18 cellular contexts compared by ENCODE assay signal in genomic region chr14:103130017-103130764, GRCh38. TPM values are rescaled to one million over a fixed set of nuclear protein-coding genes. Genes with fewer than 3 reads are reported as not detected.
DNase-seq lines count a peak whose midpoint lies in the region; ATAC-seq and TF ChIP-seq lines count a peak whose summit lies in the region.
"Had no signal": no experiment of that assay in that cellular context is flagged by ENCODE, and none has a peak within 500 bp of the region (broad histone marks: within the 10 kb centered on the region; RNA-seq: fewer than 3 reads in every experiment).

No MANE protein-coding gene starts in this region.

- no peaks in the 10 kb centered on the region for H3K79me1 ChIP-seq in mesendoderm (ENCODE audit: low read length)

- no peak overlapping the region for H2BK120ac ChIP-seq in mesendoderm (ENCODE audit: low read depth, low read length)

- H3K4ac ChIP-seq in mesendoderm (ENCODE audit: low read depth, low read length) = no peak overlapping the region

- H3K9me3 ChIP-seq in Caco-2 (no peaks in the 10 kb centered on the region), RWPE2 (ENCODE audit: severe bottlenecking) (no peaks in the 10 kb centered on the region), gastroesophageal sphincter (no peaks in the 10 kb centered on the region), psoas muscle (no peaks in the 10 kb centered on the region), ascending aorta (no peaks in the 10 kb centered on the region)
- H3K9me3 ChIP-seq: tibial artery had no signal

- H3K9ac ChIP-seq in mesendoderm (ENCODE audit: low read length) = no peak overlapping the region

- H3K27ac Mint-ChIP-seq in Caco-2 (ENCODE audit: unreplicated experiment) = peak overlapping the region; percentile 2
- no peak overlapping the region for H3K27ac Mint-ChIP-seq in HFFc6
- H3K27ac Mint-ChIP-seq: activated CD4-positive, alpha-beta memory T cell treated with anti-CD3 and anti-CD28 coated beads for 36 hours; activated naive CD8-positive, alpha-beta T cell treated with anti-CD3 and anti-CD28 coated beads, Interleukin-2, amount 10 ng/mL, durations not matched to agents 7 days and 5 days; activated T-cell treated with anti-CD3 and anti-CD28 coated beads, Interleukin-2, amount 50 U/mL, for 24 hours; CD8-positive, alpha-beta T cell; WTC11 had no signal

- H2BK15ac ChIP-seq in mesendoderm (replicated peaks; ENCODE audit: low read depth) = no peak overlapping the region

- H4K8ac ChIP-seq in mesendoderm (ENCODE audit: low read depth, low read length) = no peak overlapping the region

- H3K56ac ChIP-seq in mesendoderm (ENCODE audit: low read length) = no peak overlapping the region

- no peaks in the 10 kb centered on the region for H3K36me3 Mint-ChIP-seq in Caco-2 (ENCODE audit: insufficient read depth, unreplicated experiment)
- peaks cover 11% of the 10 kb centered on the region; the same call in 1 of the 2 replicates for H3K36me3 Mint-ChIP-seq in HFFc6 (ENCODE audit: low read depth)
- H3K36me3 Mint-ChIP-seq: activated CD4-positive, alpha-beta memory T cell treated with anti-CD3 and anti-CD28 coated beads for 36 hours; activated naive CD8-positive, alpha-beta T cell treated with anti-CD3 and anti-CD28 coated beads, Interleukin-2, amount 10 ng/mL, durations not matched to agents 7 days and 5 days; CD8-positive, alpha-beta T cell had no signal

- H3K23ac ChIP-seq in mesendoderm (ENCODE audit: low read length) = no peak overlapping the region

- TF ChIP-seq EP300 in gastroesophageal sphincter (IDR thresholded peaks at IDR 0.05) = no peak

- H2AK5ac ChIP-seq in mesendoderm (ENCODE audit: low read length) = no peak overlapping the region

- no peak overlapping the region for H2BK5ac ChIP-seq in mesendoderm (ENCODE audit: low read length)

- no TSS peak for BruUV-seq in Caco-2 (replicated peaks; lab: Mats Ljungman, UMichigan)

- no peak overlapping the region for H3K18ac ChIP-seq in mesendoderm (ENCODE audit: low read length)

- POLR2A ChIA-PET in Caco-2 (lab: Charles Lee) = no interaction called here

- 60 to 90% methylated on average over 1 to 2 of the region's 26 CpGs for WGBS in gastroesophageal sphincter (ENCODE audit: low coverage in 1 of 2), 2 donors
- 87% methylated on average over 21 to 26 of the region's 26 CpGs for WGBS in psoas muscle, 3 donors
- no CpG with 5 or more reads among the region's 26 CpGs for WGBS in mesendoderm (ENCODE audit: extremely low coverage, insufficient coverage, low lambda C conversion rate)

- TF ChIP-seq POLR2A in gastroesophageal sphincter (IDR thresholded peaks at IDR 0.05) = no peak

- H3K27me3 ChIP-seq in Caco-2 (replicated peaks; ENCODE audit: control insufficient read depth, insufficient read depth, low read length) = no peaks in the 10 kb centered on the region
- H3K27me3 ChIP-seq in RWPE2 (ENCODE audit: insufficient read depth, poor library complexity, severe bottlenecking) = no peaks in the 10 kb centered on the region
- no peaks in the 10 kb centered on the region for H3K27me3 ChIP-seq in gastroesophageal sphincter
- H3K27me3 ChIP-seq in psoas muscle (ENCODE audit: insufficient read depth in 3 of 3, low read length in 2 of 3) = no peaks in the 10 kb centered on the region
- H3K27me3 ChIP-seq in ascending aorta = no peaks in the 10 kb centered on the region
- H3K27me3 ChIP-seq in mesendoderm (ENCODE audit: insufficient read depth, low read length, poor library complexity) = no peaks in the 10 kb centered on the region

- H3K79me2 ChIP-seq in mesendoderm (ENCODE audit: control insufficient read depth, insufficient read depth, low read length) = no peaks in the 10 kb centered on the region

- intact Hi-C loops in Caco-2 (cut with micrococcal nuclease; ENCODE audit: unreplicated experiment) = no loop called here
- intact Hi-C loops in psoas muscle (cut with DNase I) = no loop called here
- intact Hi-C loops in ascending aorta (cut with DNase I) = no loop called here

- H3K4me1 ChIP-seq in Caco-2 = peaks cover 7% of the 10 kb centered on the region
- peaks cover 45% of the 10 kb centered on the region for H3K4me1 ChIP-seq in RWPE2 (ENCODE audit: insufficient read depth, poor library complexity, severe bottlenecking)
- H3K4me1 ChIP-seq in gastroesophageal sphincter = peaks cover 0 to 72% (median 31%) of the 10 kb centered on the region in 3 donors
- H3K4me1 ChIP-seq in psoas muscle = peaks cover 31% of the 10 kb centered on the region
- peaks cover 0 to 4% of the 10 kb centered on the region in 2 donors for H3K4me1 ChIP-seq in ascending aorta
- H3K4me1 ChIP-seq in mesendoderm (ENCODE audit: control insufficient read depth, low read depth, low read length) = no peaks in the 10 kb centered on the region

- H3K4me3 ChIP-seq in Caco-2 (ENCODE audit: low read depth, low read length) (no peak overlapping the region), RWPE2 (ENCODE audit: severe bottlenecking) (no peak overlapping the region), gastroesophageal sphincter (no peak overlapping the region), psoas muscle (no peak overlapping the region), ascending aorta (no peak overlapping the region), mesendoderm (ENCODE audit: low read length) (no peak overlapping the region)
- H3K4me3 ChIP-seq: tibial artery had no signal

- H3K9me3 Mint-ChIP-seq in Caco-2 (ENCODE audit: unreplicated experiment) (no peaks in the 10 kb centered on the region), HFFc6 (no peaks in the 10 kb centered on the region)
- H3K9me3 Mint-ChIP-seq: activated CD4-positive, alpha-beta memory T cell treated with anti-CD3 and anti-CD28 coated beads for 36 hours; activated naive CD8-positive, alpha-beta T cell treated with anti-CD3 and anti-CD28 coated beads, Interleukin-2, amount 10 ng/mL, durations not matched to agents 7 days and 5 days; activated T-cell treated with anti-CD3 and anti-CD28 coated beads, Interleukin-2, amount 50 U/mL, for 24 hours; CD8-positive, alpha-beta T cell; WTC11 had no signal

- CTCF ChIA-PET in Caco-2 (lab: Charles Lee) = interaction anchor here (0.6 to 0.7 kb wide), 2 partner anchors 26 to 364 kb away, joined by 3 read pairs; no protein-coding TSS in a partner anchor

- H3K4me2 ChIP-seq in mesendoderm (ENCODE audit: low read length) = no peak overlapping the region

- no peak for DNase-seq in Caco-2
- DNase-seq in RWPE2 (ENCODE audit: low spot score) = peak; percentile 70
- DNase-seq in psoas muscle = no peak
- no peak for DNase-seq in ascending aorta (ENCODE audit: low spot score in 2 of 2)
- DNase-seq in mesendoderm = no peak
- no peak for DNase-seq in HFFc6
- DNase-seq: activated CD4-positive, alpha-beta memory T cell treated with anti-CD3 and anti-CD28 coated beads for 36 hours; activated naive CD8-positive, alpha-beta T cell treated with anti-CD3 and anti-CD28 coated beads, Interleukin-2, amount 10 ng/mL, durations not matched to agents 7 days and 5 days; activated T-cell treated with anti-CD3 and anti-CD28 coated beads, Interleukin-2, amount 50 U/mL, for 24 hours; CD8-positive, alpha-beta T cell; DND-41 had no signal

- TF ChIP-seq CTCF in Caco-2 (IDR thresholded peaks at IDR 0.05; ENCODE audit: insufficient read depth in 1 of 2, low read depth in 1 of 2, low read length in 1 of 2, severe bottlenecking in 1 of 2, unreplicated experiment in 1 of 2) (no peak), RWPE2 (IDR thresholded peaks at IDR 0.05; ENCODE audit: poor library complexity, severe bottlenecking) (no peak), gastroesophageal sphincter (IDR thresholded peaks at IDR 0.05) (no peak), psoas muscle (IDR thresholded peaks at IDR 0.05) (no peak), ascending aorta (IDR thresholded peaks at IDR 0.05) (no peak), HFFc6 (IDR thresholded peaks at IDR 0.05) (no peak)

- H3K36me3 ChIP-seq in Caco-2 (ENCODE audit: control insufficient read depth, insufficient read depth, low read length) = no peaks in the 10 kb centered on the region
- peaks cover 6% of the 10 kb centered on the region for H3K36me3 ChIP-seq in RWPE2 (ENCODE audit: low read depth)
- peaks cover 0 to 57% of the 10 kb centered on the region in 2 donors for H3K36me3 ChIP-seq in gastroesophageal sphincter
- H3K36me3 ChIP-seq in psoas muscle (ENCODE audit: insufficient read depth in 1 of 2, low read depth in 1 of 2) = peaks cover 3 to 61% of the 10 kb centered on the region in 2 donors
- H3K36me3 ChIP-seq in ascending aorta = peaks cover 8 to 10% of the 10 kb centered on the region in 2 donors
- H3K36me3 ChIP-seq in mesendoderm (ENCODE audit: control insufficient read depth, insufficient read depth, low read length) = peaks cover 8% of the 10 kb centered on the region

- no peaks in the 10 kb centered on the region for H3K27me3 Mint-ChIP-seq in Caco-2 (ENCODE audit: insufficient read depth, unreplicated experiment)
- peaks cover 2% of the 10 kb centered on the region; the same call in 1 of the 2 replicates for H3K27me3 Mint-ChIP-seq in HFFc6 (ENCODE audit: insufficient read depth)

- no peak overlapping the region for H3K4me3 Mint-ChIP-seq in Caco-2 (ENCODE audit: unreplicated experiment)
- H3K4me3 Mint-ChIP-seq in HFFc6 = no peak overlapping the region
- H3K4me3 Mint-ChIP-seq: activated CD4-positive, alpha-beta memory T cell treated with anti-CD3 and anti-CD28 coated beads for 36 hours; activated naive CD8-positive, alpha-beta T cell treated with anti-CD3 and anti-CD28 coated beads, Interleukin-2, amount 10 ng/mL, durations not matched to agents 7 days and 5 days; activated T-cell treated with anti-CD3 and anti-CD28 coated beads, Interleukin-2, amount 50 U/mL, for 24 hours; CD8-positive, alpha-beta T cell; WTC11 had no signal

- no peak overlapping the region for H4K5ac ChIP-seq in mesendoderm (ENCODE audit: low read length)

- H3K27ac ChIP-seq in RWPE2 (ENCODE audit: poor library complexity, severe bottlenecking) (peak overlapping the region; percentile 94), gastroesophageal sphincter (peak overlapping the region in 3 of 4 donors; percentile 63 to 65 (median 65)), psoas muscle (peak overlapping the region; percentile 42), ascending aorta (no peak overlapping the region), mesendoderm (ENCODE audit: low read depth, low read length) (no peak overlapping the region)
- H3K27ac ChIP-seq: tibial artery had no signal

- peaks cover 6% of the 10 kb centered on the region for H3K4me1 Mint-ChIP-seq in Caco-2 (ENCODE audit: low read depth, unreplicated experiment)
- H3K4me1 Mint-ChIP-seq in HFFc6 (ENCODE audit: low read depth) = peaks cover 24% of the 10 kb centered on the region
- H3K4me1 Mint-ChIP-seq: activated naive CD8-positive, alpha-beta T cell treated with anti-CD3 and anti-CD28 coated beads, Interleukin-2, amount 10 ng/mL, durations not matched to agents 7 days and 5 days had no signal

- no peak for ATAC-seq in RWPE2 (ENCODE audit: low read depth)
- no peak for ATAC-seq in gastroesophageal sphincter
- ATAC-seq in psoas muscle = no peak
- ATAC-seq in HG03457 (IDR thresholded peaks at IDR 0.05; ENCODE audit: unreplicated experiment) = no peak
- ATAC-seq: CD8-positive, alpha-beta T cell; WTC11 had no signal

RNA-seq across cellular contexts. Expression of gene TNFAIP2, which starts 6.9 kb away (rescaled TPM):
- total RNA-seq in Caco-2 (2022) (7.9 and 8.1 TPM in 2 replicates), gastroesophageal sphincter (10 to 100 TPM; 51.6 to 61.9 (median 59.1) TPM), psoas muscle (100 to 1,000 TPM in 1 of 4 donors, 10 to 100 TPM in 3; 25.7 to 146 (median 39.1) TPM), ascending aorta (133 TPM)
- 10 to 100 TPM; 32.2 to 97.4 (median 52.3) TPM for polyA plus RNA-seq in psoas muscle
- polyA plus RNA-seq in mesendoderm (2013, experiment 1 of 2) = 30.9 TPM
- polyA plus RNA-seq in mesendoderm (2013, experiment 2 of 2) = 29.3 TPM
- total RNA-seq in HFFc6 (2021; fragmentation: NEBNext Ultra II Directional; extraction: Animal tissue kit (Norgen Biotek cat#: 25700)) = 10 to 100 TPM; 44.7 to 59.6 (median 46.4) TPM

RNA-seq across cellular contexts. Expression of gene EXOC3L4, which starts 35.7 kb away (rescaled TPM):
- total RNA-seq in Caco-2 (2022) (6.3 and 6.7 TPM in 2 replicates), gastroesophageal sphincter (1 to 10 TPM in 1 of 4 donors, under 1 TPM in 2, not detected in 1; 0.40 to 3.6 (median 0.45) TPM), psoas muscle (under 1 TPM in 2 of 4 donors, not detected in 2; 0.23 to 0.30 TPM), ascending aorta (not detected)
- polyA plus RNA-seq in psoas muscle = under 1 TPM in 2 of 3 donors, not detected in 1; 0.12 to 0.33 TPM
- 0.10 TPM for polyA plus RNA-seq in mesendoderm (2013, experiment 1 of 2)
- polyA plus RNA-seq in mesendoderm (2013, experiment 2 of 2) = not detected
- total RNA-seq in HFFc6 (2021; fragmentation: NEBNext Ultra II Directional; extraction: Animal tissue kit (Norgen Biotek cat#: 25700)) = under 1 TPM in 1 of 6 experiments, not detected in 5; 0.45 TPM
- total RNA-seq: activated CD4-positive, alpha-beta memory T cell treated with anti-CD3 and anti-CD28 coated beads for 36 hours; activated naive CD8-positive, alpha-beta T cell treated with anti-CD3 and anti-CD28 coated beads, Interleukin-2, amount 10 ng/mL, durations not matched to agents 7 days and 5 days; bronchial epithelial cell; CD8-positive, alpha-beta T cell; H4; T-helper 1 cell treated with Interleukin-12 subunit alpha and Interleukin-12 subunit beta and Interleukin-4 antibody, amounts not matched to agents 30 ng/mL and 1 ng/mL, for 36 hours had no signal

RNA-seq across cellular contexts. Expression of gene LBHD2, which starts 46.2 kb away (rescaled TPM):
- total RNA-seq in Caco-2 (2022) = not detected in 2 replicates
- total RNA-seq in gastroesophageal sphincter = not detected
- not detected for total RNA-seq in psoas muscle
- polyA plus RNA-seq in psoas muscle = not detected
- total RNA-seq in ascending aorta = not detected
- polyA plus RNA-seq in mesendoderm (2013, experiment 1 of 2) = not detected
- polyA plus RNA-seq in mesendoderm (2013, experiment 2 of 2) = not detected
- not detected for total RNA-seq in HFFc6 (2021; fragmentation: NEBNext Ultra II Directional; extraction: Animal tissue kit (Norgen Biotek cat#: 25700))
- total RNA-seq: activated CD4-positive, alpha-beta memory T cell treated with anti-CD3 and anti-CD28 coated beads for 36 hours; activated naive CD8-positive, alpha-beta T cell treated with anti-CD3 and anti-CD28 coated beads, Interleukin-2, amount 10 ng/mL, durations not matched to agents 7 days and 5 days; bronchial epithelial cell; CD8-positive, alpha-beta T cell; H4; T-helper 1 cell treated with Interleukin-12 subunit alpha and Interleukin-12 subunit beta and Interleukin-4 antibody, amounts not matched to agents 30 ng/mL and 1 ng/mL, for 36 hours; WTC11 had no signal

Comparison
In these comparisons a context has a peak if more than half of its experiments do, and no peak if none do; other contexts are left out.
1. H3K27ac ChIP-seq: peak in RWPE2 (single experiment), gastroesophageal sphincter (3 of 4) and psoas muscle (single experiment); none in ascending aorta (0 of 2) and mesendoderm (single experiment).